In the genomic region with DNA sequence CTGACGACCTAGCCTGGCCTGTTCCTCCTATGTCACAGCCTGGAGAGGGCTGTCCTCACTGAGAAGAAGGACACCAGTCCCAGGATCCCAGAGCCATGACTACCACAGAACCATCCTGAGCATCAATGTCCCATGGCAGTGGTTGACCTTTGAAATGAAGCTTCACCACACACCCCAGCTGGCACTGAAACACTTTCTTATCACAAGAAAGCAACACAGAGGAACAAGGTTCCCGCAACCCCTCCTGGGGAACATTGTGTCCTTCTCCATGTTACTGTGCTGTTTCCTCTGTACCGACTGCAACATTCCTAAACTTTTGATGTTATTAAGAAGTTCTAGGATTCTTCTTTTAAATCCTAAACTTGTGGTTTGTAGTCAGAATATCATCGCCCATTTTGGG, we compare ENCODE assay signal across 1 cellular context.
TF ChIP-seq lines count a peak whose summit lies in the region.

No MANE protein-coding gene starts in this region.

TF ChIP-seq in HEK293T, 16 proteins besides CTCF, POLR2A, EP300 and RAD21 (continued from another document):
- TF ChIP-seq FOXM1 (IDR thresholded peaks at IDR 0.05; ENCODE audit: borderline replicate concordance), result no peak
- TF ChIP-seq ZNF384 (IDR thresholded peaks at IDR 0.05), result no peak
- no peak for TF ChIP-seq ARNT (IDR thresholded peaks at IDR 0.05)
- no peak for TF ChIP-seq L3MBTL2 (conservative IDR thresholded peaks at IDR 0.05)
- TF ChIP-seq HDGF (IDR thresholded peaks at IDR 0.05; ENCODE audit: borderline replicate concordance), result no peak
- TF ChIP-seq SUZ12 (IDR thresholded peaks at IDR 0.05), result no peak
- TF ChIP-seq FOXA1 (IDR thresholded peaks at IDR 0.05), result no peak
- no peak for TF ChIP-seq LEF1 (IDR thresholded peaks at IDR 0.05; ENCODE audit: borderline replicate concordance)
